In genomic region chr6:30542915-30543314, GRCh38 we compare ENCODE assay signal across 14 cellular contexts. TPM values are rescaled to one million over a fixed set of nuclear protein-coding genes. Genes with fewer than 3 reads are reported as not detected.
DNase-seq lines count a peak whose midpoint lies in the region; ATAC-seq, FAIRE-seq and TF ChIP-seq lines count a peak whose summit lies in the region.
"Had no signal": no experiment of that assay in that cellular context is flagged by ENCODE, and none has a peak within 500 bp of the region (broad histone marks: within the 10 kb centered on the region; RNA-seq: fewer than 3 reads in every experiment).

No MANE protein-coding gene starts in this region.

- H3K36me3 Mint-ChIP-seq in CD8-positive, alpha-beta memory T cell, result peaks cover 0 to 27% (median 0%) of the 10 kb centered on the region in 3 donors
- H3K36me3 Mint-ChIP-seq in IgD-negative memory B cell, result no peaks in the 10 kb centered on the region
- H3K36me3 Mint-ChIP-seq in naive thymus-derived CD4-positive, alpha-beta T cell, result peaks cover 0 to 7% (median 0%) of the 10 kb centered on the region in 5 donors

- WGBS in K562 (ENCODE audit: insufficient coverage, low coverage, missing lambda C conversion rate), result 46% methylated on average over 1 of the region's 1 CpG

- FAIRE-seq in K562 (lab: Jason Lieb, UNC), result no peak
- FAIRE-seq: bronchial epithelial cell, HTR-8/SVneo had no signal

- H3K27me3 Mint-ChIP-seq in CD8-positive, alpha-beta memory T cell, result peaks cover 0 to 2% of the 10 kb centered on the region in 2 donors
- H3K27me3 Mint-ChIP-seq in IgD-negative memory B cell, result no peaks in the 10 kb centered on the region
- H3K27me3 Mint-ChIP-seq in naive thymus-derived CD4-positive, alpha-beta T cell, result no peaks in the 10 kb centered on the region

- CTCF ChIA-PET in CD8-positive, alpha-beta memory T cell (lab: Charles Lee), result interaction anchor here (0.9 to 16.3 kb wide), 14 partner anchors 10 to 188 kb away, joined by 3 to 228 read pairs (median 22); partner anchors contain the start of genes ABCF1, GNL1 and TUBB
- CTCF ChIA-PET in K562 (lab: Yijun Ruan, JAX; ENCODE audit: low intra/inter-chr PET ratio), result interaction anchor here (2.0 to 5.4 kb wide), 2 partner anchors 60 to 180 kb away, joined by 9 to 63 read pairs; no protein-coding TSS in a partner anchor
- CTCF ChIA-PET in naive thymus-derived CD4-positive, alpha-beta T cell (lab: Charles Lee), result interaction anchor here (0.5 to 14.3 kb wide), 18 partner anchors 11 to 220 kb away, joined by 3 to 263 read pairs (median 6); partner anchors contain the start of genes ABCF1, DHX16, GNL1 and HLA-E

- no peak overlapping the region for H3K4me2 ChIP-seq in K562 (ENCODE audit: insufficient read depth, low read length)

- no peak for TF ChIP-seq CTCF in K562 (IDR thresholded peaks at IDR 0.05 in 2 of 3, conservative IDR thresholded peaks at IDR 0.05 in 1 of 3; ENCODE audit: insufficient read depth in 2 of 3, low read depth in 1 of 3, low read length in 3 of 3)

- no peaks in the 10 kb centered on the region for H3K9me3 ChIP-seq in CD8-positive, alpha-beta memory T cell (ENCODE audit: low read length)
- no peaks in the 10 kb centered on the region for H3K9me3 ChIP-seq in K562 (replicated peaks; ENCODE audit: control insufficient read depth, insufficient read depth, low read depth, low read length)
- H3K9me3 ChIP-seq in naive thymus-derived CD4-positive, alpha-beta T cell (ENCODE audit: control insufficient read depth in 2 of 3, low read length in 3 of 3), result no peaks in the 10 kb centered on the region
- H3K9me3 ChIP-seq: gastroesophageal sphincter had no signal

- H3K36me3 ChIP-seq in CD8-positive, alpha-beta memory T cell (ENCODE audit: insufficient read depth, low read length), result no peaks in the 10 kb centered on the region
- H3K36me3 ChIP-seq in K562 (ENCODE audit: control insufficient read depth, insufficient read depth, low read length), result peaks cover 33% of the 10 kb centered on the region; the same call in 2 of the 3 replicates
- peaks cover 0 to 29% (median 0%) of the 10 kb centered on the region in 3 experiments for H3K36me3 ChIP-seq in naive thymus-derived CD4-positive, alpha-beta T cell (ENCODE audit: control insufficient read depth in 2 of 3, insufficient read depth in 3 of 3, low read length in 3 of 3)

- H3K27ac Mint-ChIP-seq in CD8-positive, alpha-beta memory T cell, result peak overlapping the region; percentile 84 to 97 (median 94)
- peak overlapping the region; percentile 91 to 97 (median 96) for H3K27ac Mint-ChIP-seq in IgD-negative memory B cell
- peak overlapping the region; percentile 82 to 96 (median 93) for H3K27ac Mint-ChIP-seq in naive thymus-derived CD4-positive, alpha-beta T cell

- peaks cover 33% of the 10 kb centered on the region for H3K4me1 ChIP-seq in CD8-positive, alpha-beta memory T cell (ENCODE audit: insufficient read depth, low read length)
- H3K4me1 ChIP-seq in K562 (replicated peaks in 1 of 2; ENCODE audit: control insufficient read depth in 2 of 2, insufficient read depth in 2 of 2, low read length in 2 of 2), result peaks cover 2 to 3% of the 10 kb centered on the region in 2 experiments; a peak in 3 of 5 replicates
- peaks cover 26 to 29% of the 10 kb centered on the region in 2 donors for H3K4me1 ChIP-seq in naive thymus-derived CD4-positive, alpha-beta T cell (ENCODE audit: control insufficient read depth in 2 of 2, insufficient read depth in 2 of 2, low read length in 2 of 2)

- H3K4me3 ChIP-seq in CD8-positive, alpha-beta memory T cell (ENCODE audit: low read length), result peak overlapping the region; percentile 68
- H3K4me3 ChIP-seq in K562, result no peak overlapping the region
- peak overlapping the region; percentile 64 for H3K4me3 ChIP-seq in naive thymus-derived CD4-positive, alpha-beta T cell (ENCODE audit: low read length)

- peak; percentile 26; the same call in 1 of the 2 replicates for TF ChIP-seq POLR2A in K562 (conservative IDR thresholded peaks at IDR 0.05)

- ATAC-seq in K562 (0 out of 3 replicates have a peak, but pooled peaks have one; percentile 8), HG02870 (IDR thresholded peaks at IDR 0.05; ENCODE audit: unreplicated experiment) (no peak), HG02973 (IDR thresholded peaks at IDR 0.05; ENCODE audit: unreplicated experiment) (no peak)
- no peak for ATAC-seq in naive thymus-derived CD4-positive, alpha-beta T cell
- ATAC-seq: gastroesophageal sphincter had no signal

- TF ChIP-seq RAD21 in K562 (CRISPR knock-in tag; conservative IDR thresholded peaks at IDR 0.05 in 1 of 2, IDR thresholded peaks at IDR 0.05 in 1 of 2), result no peak

- no peaks in the 10 kb centered on the region for H3K9me3 Mint-ChIP-seq in CD8-positive, alpha-beta memory T cell
- no peaks in the 10 kb centered on the region for H3K9me3 Mint-ChIP-seq in IgD-negative memory B cell
- H3K9me3 Mint-ChIP-seq in naive thymus-derived CD4-positive, alpha-beta T cell, result peaks cover 0 to 2% (median 0%) of the 10 kb centered on the region in 11 donors

- no peaks in the 10 kb centered on the region for H3K27me3 ChIP-seq in CD8-positive, alpha-beta memory T cell (ENCODE audit: insufficient read depth, low read length, poor library complexity, severe bottlenecking)
- no peaks in the 10 kb centered on the region for H3K27me3 ChIP-seq in K562 (ENCODE audit: control insufficient read depth in 2 of 2, insufficient read depth in 2 of 2, low read length in 2 of 2)
- H3K27me3 ChIP-seq in naive thymus-derived CD4-positive, alpha-beta T cell (ENCODE audit: control insufficient read depth in 2 of 2, insufficient read depth in 2 of 2, low read length in 2 of 2), result no peaks in the 10 kb centered on the region
- H3K27me3 ChIP-seq: gastroesophageal sphincter had no signal

- TF ChIP-seq EP300 in K562 (IDR thresholded peaks at IDR 0.05; ENCODE audit: low read length), result no peak

- peak overlapping the region; percentile 55 for H3K27ac ChIP-seq in CD8-positive, alpha-beta memory T cell (ENCODE audit: low read depth, low read length)
- H3K27ac ChIP-seq in K562 (ENCODE audit: extremely low read depth, low read depth, low read length), result no peak overlapping the region
- H3K27ac ChIP-seq in naive thymus-derived CD4-positive, alpha-beta T cell (ENCODE audit: low read depth, low read length), result peak overlapping the region; percentile 67
- H3K27ac ChIP-seq: RWPE1 had no signal

- no peak for DNase-seq in CD8-positive, alpha-beta memory T cell
- DNase-seq in K562 (ENCODE audit: extremely low read depth in 1 of 4, low spot score in 3 of 4), result no peak
- DNase-seq in naive thymus-derived CD4-positive, alpha-beta T cell, result no peak
- DNase-seq in NCI-H2227 treated with DMSO at 0.1 percent for 48 hours (lab: John Stamatoyannopoulos, UW), result no peak
- DNase-seq: activated CD4-positive, alpha-beta T cell treated with anti-CD3 and anti-CD28 coated beads, Interleukin-2, amount 50 U/mL, for 4 hours; DMS153; NCI-H2081 had no signal

- POLR2A ChIA-PET in CD8-positive, alpha-beta memory T cell (lab: Charles Lee), result interaction anchor here (0.5 to 7.5 kb wide), 10 partner anchors 10 to 217 kb away, joined by 3 to 77 read pairs (median 4); partner anchors contain the start of genes GNL1, MRPS18B and PPP1R10
- POLR2A ChIA-PET in K562 (lab: Yijun Ruan, JAX), result interaction anchor here (0.6 to 6.2 kb wide), 8 partner anchors 10 to 697 kb away, joined by 3 to 85 read pairs (median 3); partner anchors contain the start of genes GNL1 and PRR3
- POLR2A ChIA-PET in naive thymus-derived CD4-positive, alpha-beta T cell (lab: Charles Lee), result interaction anchor here (0.5 to 13.1 kb wide), 23 partner anchors 10 to 188 kb away, joined by 3 to 199 read pairs (median 13); partner anchors contain the start of genes ABCF1, C6orf136, GNL1 and HLA-E

- no peaks in the 10 kb centered on the region for H4K20me1 ChIP-seq in K562 (replicated peaks; ENCODE audit: control insufficient read depth, insufficient read depth, low read length)

- H3K9me1 ChIP-seq in K562 (ENCODE audit: control insufficient read depth, insufficient read depth, low read length), result no peaks in the 10 kb centered on the region

- BruUV-seq in K562 (replicated peaks; lab: Mats Ljungman, UMichigan), result no TSS peak

- H3K4me1 Mint-ChIP-seq in CD8-positive, alpha-beta memory T cell, result peaks cover 34 to 39% (median 37%) of the 10 kb centered on the region in 3 donors
- H3K4me1 Mint-ChIP-seq in IgD-negative memory B cell, result peaks cover 25 to 27% (median 26%) of the 10 kb centered on the region in 3 donors
- H3K4me1 Mint-ChIP-seq in naive thymus-derived CD4-positive, alpha-beta T cell, result peaks cover 29 to 38% (median 35%) of the 10 kb centered on the region in 7 donors

- intact Hi-C loops in K562 (cut with micrococcal nuclease), result loop anchor here (5.0 kb wide), 1 partner anchor 189 kb away; no protein-coding TSS in a partner anchor
- intact Hi-C loops in naive thymus-derived CD4-positive, alpha-beta T cell (cut with micrococcal nuclease), result loop anchor here in 1 of 2 donors (5.0 kb wide), 1 partner anchor 544 kb away; no protein-coding TSS in a partner anchor

- peak overlapping the region; percentile 83 to 90 (median 86) for H3K4me3 Mint-ChIP-seq in CD8-positive, alpha-beta memory T cell
- H3K4me3 Mint-ChIP-seq in IgD-negative memory B cell, result peak overlapping the region; percentile 88 to 96 (median 92)
- peak overlapping the region; percentile 83 to 92 (median 86) for H3K4me3 Mint-ChIP-seq in naive thymus-derived CD4-positive, alpha-beta T cell

- H2AFZ ChIP-seq in K562 (ENCODE audit: low read depth, low read length), result no peak overlapping the region

- H3K9ac ChIP-seq in K562 (ENCODE audit: insufficient read depth in 1 of 2, low read depth in 2 of 2, low read length in 2 of 2), result no peak overlapping the region

- in situ Hi-C loops in K562 (cut with MboI), result no loop called here

- H3K79me2 ChIP-seq in K562 (ENCODE audit: control insufficient read depth, insufficient read depth, low read length), result no peaks in the 10 kb centered on the region

RNA-seq across cellular contexts. Expression of gene GNL1, which starts 13.4 kb away (rescaled TPM):
- total RNA-seq in CD8-positive, alpha-beta memory T cell, result 100 to 1,000 TPM; 100 to 102 TPM
- 49.8 TPM for polyA plus RNA-seq in CD8-positive, alpha-beta memory T cell
- polyA plus RNA-seq in IgD-negative memory B cell (46.1 TPM), K562 (2011; rRNA removed) (59.6 and 77.7 TPM in 2 replicates), K562 (2014; fragmentation: Illumina TruSeq; extraction: Trizol) (70.6 and 95.1 TPM in 2 replicates), K562 (2014; fragmentation: Nextera tagmentation; extraction: Ambion mirVana) (1 to 10 TPM in 1 of 2 experiments, under 1 TPM in 1; 0.73 to 1.3 TPM), K562 (2014; rRNA removed) (59.5 and 72.0 TPM in 2 replicates)
- total RNA-seq in K562 (2011; cell fraction: chromatin; rRNA removed; ENCODE audit: low replicate concordance), result 62.6 and 77.3 TPM in 2 replicates
- total RNA-seq in K562 (2011; cell fraction: nucleolus; rRNA removed), result 31.0 and 32.1 TPM in 2 replicates
- 44.9 and 68.0 TPM in 2 replicates for total RNA-seq in K562 (2011; cell fraction: nucleoplasm; rRNA removed)
- total RNA-seq in K562 (2014; rRNA removed) (51.6 and 92.3 TPM in 2 replicates), K562 (2014; rRNA removed; fragmentation: Illumina TruSeq; extraction: Trizol) (53.9 and 57.0 TPM in 2 replicates), K562 (2015; rRNA removed; fragmentation: Illumina TruSeq; extraction: Trizol) (53.1 and 58.0 TPM in 2 replicates), K562 (2021) (96.7 and 112 TPM in 2 replicates)
- polyA plus RNA-seq in K562 (2011; cell fraction: cytosol; rRNA removed), result 61.6 and 96.6 TPM in 2 replicates
- polyA plus RNA-seq in K562 (2011; cell fraction: nucleus; rRNA removed), result 44.0 and 65.8 TPM in 2 replicates
- 73.0 and 116 TPM in 2 replicates for polyA plus RNA-seq in K562 (2012)
- 26.6 and 37.0 TPM in 2 replicates for polyA minus RNA-seq in K562 (2011; rRNA and poly(A)+ RNA removed)
- polyA minus RNA-seq in K562 (2011; cell fraction: cytosol; rRNA and poly(A)+ RNA removed), result 32.7 and 40.8 TPM in 2 replicates
- 14.4 and 18.4 TPM in 2 replicates for polyA minus RNA-seq in K562 (2011; cell fraction: nucleus; rRNA and poly(A)+ RNA removed)
- 100 to 1,000 TPM in 2 of 5 experiments, 10 to 100 TPM in 3; 56.0 to 190 (median 73.1) TPM for total RNA-seq in naive thymus-derived CD4-positive, alpha-beta T cell
- polyA plus RNA-seq in naive thymus-derived CD4-positive, alpha-beta T cell, result 10 to 100 TPM; 27.7 to 29.6 TPM

RNA-seq across cellular contexts. Expression of gene PRR3, which starts 14.2 kb away (rescaled TPM):
- total RNA-seq in CD8-positive, alpha-beta memory T cell, result 10 to 100 TPM; 28.2 to 28.9 TPM
- polyA plus RNA-seq in CD8-positive, alpha-beta memory T cell, result 8.9 TPM
- polyA plus RNA-seq in IgD-negative memory B cell (8.8 TPM), K562 (2011; rRNA removed) (38.6 and 44.3 TPM in 2 replicates), K562 (2014; fragmentation: Illumina TruSeq; extraction: Trizol) (52.2 and 59.6 TPM in 2 replicates), K562 (2014; fragmentation: Nextera tagmentation; extraction: Ambion mirVana) (10 to 100 TPM; 23.9 to 26.6 TPM), K562 (2014; rRNA removed) (34.6 and 38.0 TPM in 2 replicates)
- 30.7 and 40.4 TPM in 2 replicates for total RNA-seq in K562 (2011; cell fraction: chromatin; rRNA removed; ENCODE audit: low replicate concordance)
- total RNA-seq in K562 (2011; cell fraction: nucleolus; rRNA removed), result 17.5 and 18.5 TPM in 2 replicates
- 28.0 and 48.3 TPM in 2 replicates for total RNA-seq in K562 (2011; cell fraction: nucleoplasm; rRNA removed)
- total RNA-seq in K562 (2014; rRNA removed) (25.3 and 27.7 TPM in 2 replicates), K562 (2014; rRNA removed; fragmentation: Illumina TruSeq; extraction: Trizol) (22.5 and 23.5 TPM in 2 replicates), K562 (2015; rRNA removed; fragmentation: Illumina TruSeq; extraction: Trizol) (31.9 and 33.6 TPM in 2 replicates), K562 (2021) (28.8 and 31.4 TPM in 2 replicates)
- polyA plus RNA-seq in K562 (2011; cell fraction: cytosol; rRNA removed), result 57.5 and 64.8 TPM in 2 replicates
- 41.6 and 45.0 TPM in 2 replicates for polyA plus RNA-seq in K562 (2011; cell fraction: nucleus; rRNA removed)
- 19.5 and 24.7 TPM in 2 replicates for polyA plus RNA-seq in K562 (2012)
- 46.0 and 47.8 TPM in 2 replicates for polyA minus RNA-seq in K562 (2011; rRNA and poly(A)+ RNA removed)
- polyA minus RNA-seq in K562 (2011; cell fraction: cytosol; rRNA and poly(A)+ RNA removed), result 13.3 and 18.6 TPM in 2 replicates
- polyA minus RNA-seq in K562 (2011; cell fraction: nucleus; rRNA and poly(A)+ RNA removed), result 12.8 and 21.0 TPM in 2 replicates
- 10 to 100 TPM; 14.1 to 29.4 (median 23.3) TPM for total RNA-seq in naive thymus-derived CD4-positive, alpha-beta T cell
- polyA plus RNA-seq in naive thymus-derived CD4-positive, alpha-beta T cell, result 10 to 100 TPM; 11.1 to 14.4 TPM

RNA-seq across cellular contexts. Expression of gene ABCF1, which starts 28.3 kb away (rescaled TPM):
- 100 to 1,000 TPM; 127 to 133 TPM for total RNA-seq in CD8-positive, alpha-beta memory T cell
- polyA plus RNA-seq in CD8-positive, alpha-beta memory T cell, result 54.0 TPM
- 33.7 TPM for polyA plus RNA-seq in IgD-negative memory B cell
- total RNA-seq in K562 (2011; cell fraction: chromatin; rRNA removed; ENCODE audit: low replicate concordance), result 106 and 144 TPM in 2 replicates
- total RNA-seq in K562 (2011; cell fraction: nucleolus; rRNA removed), result 68.8 and 74.0 TPM in 2 replicates
- total RNA-seq in K562 (2011; cell fraction: nucleoplasm; rRNA removed), result 67.5 and 78.2 TPM in 2 replicates
- total RNA-seq in K562 (2014; rRNA removed), result 149 and 166 TPM in 2 replicates
- 102 and 114 TPM in 2 replicates for total RNA-seq in K562 (2014; rRNA removed; fragmentation: Illumina TruSeq; extraction: Trizol)
- 137 and 138 TPM in 2 replicates for total RNA-seq in K562 (2015; rRNA removed; fragmentation: Illumina TruSeq; extraction: Trizol)
- 120 and 138 TPM in 2 replicates for total RNA-seq in K562 (2021)
- 47.4 and 53.0 TPM in 2 replicates for polyA plus RNA-seq in K562 (2011; rRNA removed)
- polyA plus RNA-seq in K562 (2011; cell fraction: cytosol; rRNA removed), result 55.5 and 68.2 TPM in 2 replicates
- polyA plus RNA-seq in K562 (2011; cell fraction: nucleus; rRNA removed), result 107 and 119 TPM in 2 replicates
- polyA plus RNA-seq in K562 (2012), result 94.3 and 135 TPM in 2 replicates
- 193 and 194 TPM in 2 replicates for polyA plus RNA-seq in K562 (2014; fragmentation: Illumina TruSeq; extraction: Trizol)
- 10 to 100 TPM; 41.6 to 43.5 TPM for polyA plus RNA-seq in K562 (2014; fragmentation: Nextera tagmentation; extraction: Ambion mirVana)
- polyA plus RNA-seq in K562 (2014; rRNA removed), result 91.6 and 95.4 TPM in 2 replicates
- polyA minus RNA-seq in K562 (2011; rRNA and poly(A)+ RNA removed), result 64.1 and 88.2 TPM in 2 replicates
- 70.7 and 87.6 TPM in 2 replicates for polyA minus RNA-seq in K562 (2011; cell fraction: cytosol; rRNA and poly(A)+ RNA removed)
- polyA minus RNA-seq in K562 (2011; cell fraction: nucleus; rRNA and poly(A)+ RNA removed), result 30.8 and 44.9 TPM in 2 replicates
- total RNA-seq in naive thymus-derived CD4-positive, alpha-beta T cell, result 100 to 1,000 TPM in 1 of 5 experiments, 10 to 100 TPM in 4; 65.1 to 116 (median 86.6) TPM
- 10 to 100 TPM; 25.2 to 45.5 TPM for polyA plus RNA-seq in naive thymus-derived CD4-positive, alpha-beta T cell

RNA-seq across cellular contexts. Expression of gene HLA-E, which starts 53.6 kb away (rescaled TPM):
- 100 to 1,000 TPM; 502 to 511 TPM for total RNA-seq in CD8-positive, alpha-beta memory T cell
- polyA plus RNA-seq in CD8-positive, alpha-beta memory T cell, result 2,881 TPM
- polyA plus RNA-seq in IgD-negative memory B cell, result 2,343 TPM
- total RNA-seq in K562 (2011; cell fraction: chromatin; rRNA removed; ENCODE audit: low replicate concordance), result 20.8 and 41.1 TPM in 2 replicates
- total RNA-seq in K562 (2011; cell fraction: nucleolus; rRNA removed), result 40.4 and 50.9 TPM in 2 replicates
- total RNA-seq in K562 (2011; cell fraction: nucleoplasm; rRNA removed), result 37.3 and 46.7 TPM in 2 replicates
- 39.9 and 45.5 TPM in 2 replicates for total RNA-seq in K562 (2014; rRNA removed)
- total RNA-seq in K562 (2014; rRNA removed; fragmentation: Illumina TruSeq; extraction: Trizol), result 14.8 and 15.0 TPM in 2 replicates
- total RNA-seq in K562 (2015; rRNA removed; fragmentation: Illumina TruSeq; extraction: Trizol), result 25.0 and 25.8 TPM in 2 replicates
- total RNA-seq in K562 (2021), result 31.0 and 38.0 TPM in 2 replicates
- 27.2 and 28.8 TPM in 2 replicates for polyA plus RNA-seq in K562 (2011; rRNA removed)
- polyA plus RNA-seq in K562 (2011; cell fraction: cytosol; rRNA removed), result 27.0 and 45.7 TPM in 2 replicates
- 20.5 and 32.8 TPM in 2 replicates for polyA plus RNA-seq in K562 (2011; cell fraction: nucleus; rRNA removed)
- polyA plus RNA-seq in K562 (2012), result 27.8 and 82.4 TPM in 2 replicates
- 26.8 and 37.5 TPM in 2 replicates for polyA plus RNA-seq in K562 (2014; fragmentation: Illumina TruSeq; extraction: Trizol)
- 1 to 10 TPM; 3.2 to 4.0 TPM for polyA plus RNA-seq in K562 (2014; fragmentation: Nextera tagmentation; extraction: Ambion mirVana)
- 38.4 and 38.9 TPM in 2 replicates for polyA plus RNA-seq in K562 (2014; rRNA removed)
- polyA minus RNA-seq in K562 (2011; rRNA and poly(A)+ RNA removed), result 17.5 and 21.1 TPM in 2 replicates
- polyA minus RNA-seq in K562 (2011; cell fraction: cytosol; rRNA and poly(A)+ RNA removed), result 16.8 and 17.8 TPM in 2 replicates
- polyA minus RNA-seq in K562 (2011; cell fraction: nucleus; rRNA and poly(A)+ RNA removed), result 13.8 and 14.3 TPM in 2 replicates
- total RNA-seq in naive thymus-derived CD4-positive, alpha-beta T cell, result 1,000 to 10,000 TPM in 4 of 5 experiments, 100 to 1,000 TPM in 1; 614 to 1,412 (median 1,095) TPM
- polyA plus RNA-seq in naive thymus-derived CD4-positive, alpha-beta T cell, result 1,000 to 10,000 TPM; 3,020 to 3,096 TPM
